ENCODE assay signal across 14 cellular contexts in the genomic region with DNA sequence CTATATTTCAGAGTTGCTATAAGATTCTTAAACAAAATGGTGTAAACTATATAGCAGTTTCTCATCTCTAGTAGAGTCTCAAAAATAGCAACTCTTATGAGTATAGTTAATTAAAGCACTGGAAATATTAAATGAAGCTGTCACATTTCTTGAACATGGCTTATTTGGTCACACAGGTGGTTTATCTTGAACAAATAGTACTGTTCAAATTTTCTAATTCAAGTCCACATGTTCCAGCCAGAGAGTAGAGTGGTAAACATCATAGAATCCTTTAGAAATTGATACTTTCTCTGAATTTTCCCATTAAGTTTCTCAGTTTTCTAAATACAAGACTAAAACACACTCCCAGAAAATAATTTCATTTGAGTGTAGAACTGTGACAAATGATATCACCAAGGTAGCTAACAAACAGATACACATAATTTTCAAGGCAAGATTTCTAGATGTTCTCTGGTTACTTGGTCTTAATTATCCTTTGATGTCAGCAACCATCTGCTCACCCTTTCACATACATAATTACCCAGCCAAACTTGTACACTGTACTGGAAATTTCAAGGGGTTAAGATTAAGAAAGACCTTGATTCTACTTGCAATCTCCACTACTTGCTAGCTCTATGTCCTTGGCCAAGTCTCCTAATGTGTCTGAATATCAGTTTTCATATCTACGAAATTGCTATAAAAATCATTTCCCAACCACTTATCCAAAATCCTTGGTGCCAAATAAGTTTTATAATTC. TPM values are rescaled to one million over a fixed set of nuclear protein-coding genes. Genes with fewer than 3 reads are reported as not detected.
DNase-seq lines count a peak whose midpoint lies in the region; ATAC-seq and TF ChIP-seq lines count a peak whose summit lies in the region.
"Had no signal": no experiment of that assay in that cellular context is flagged by ENCODE, and none has a peak within 500 bp of the region (broad histone marks: within the 10 kb centered on the region; RNA-seq: fewer than 3 reads in every experiment).

No MANE protein-coding gene starts in this region.

- peaks cover 22% of the 10 kb centered on the region for H3K4me1 ChIP-seq in body of pancreas
- H3K4me1 ChIP-seq: BLaER1 treated with 17β-estradiol and CSF1 and Interleukin-3, amounts not matched to agents 10 nM and 100 nM had no signal

- no peak overlapping the region for H3K4me3 ChIP-seq in body of pancreas
- H3K4me3 ChIP-seq: BLaER1 treated with 17β-estradiol and CSF1 and Interleukin-3, amounts not matched to agents 10 nM and 100 nM had no signal

- intact Hi-C loops in body of pancreas (cut with DNase I) = no loop called here

- TF ChIP-seq CTCF in body of pancreas (IDR thresholded peaks at IDR 0.05) = no peak

- ATAC-seq in body of pancreas = peak; percentile 63
- no peak for ATAC-seq in GM19463 (IDR thresholded peaks at IDR 0.05; ENCODE audit: unreplicated experiment)
- ATAC-seq: CD8-positive, alpha-beta T cell; HepG2 had no signal

- peak overlapping the region in 3 of 4 donors; percentile 26 to 56 (median 52) for H3K27ac ChIP-seq in body of pancreas
- H3K27ac ChIP-seq: BLaER1 treated with 17β-estradiol and CSF1 and Interleukin-3, amounts not matched to agents 10 nM and 100 nM had no signal

- 30 to 35% methylated on average over 1 of the region's 1 CpG for WGBS in body of pancreas, 2 donors

- no peak for TF ChIP-seq POLR2A in body of pancreas (IDR thresholded peaks at IDR 0.05)

- no peaks in the 10 kb centered on the region for H3K9me3 ChIP-seq in body of pancreas

- DNase-seq in NCI-H82 (lab: John Stamatoyannopoulos, UW) (peak; percentile 18), NCI-H82 treated with DMSO at 0.1 percent for 48 hours (lab: John Stamatoyannopoulos, UW; ENCODE audit: unreplicated experiment) (no peak), NCI-H2171 treated with DMSO at 0.1 percent for 48 hours (lab: John Stamatoyannopoulos, UW) (peak; percentile 64), body of pancreas (no peak), NCI-H526 (lab: John Stamatoyannopoulos, UW) (no peak), NCI-H510A (lab: John Stamatoyannopoulos, UW) (no peak)
- DNase-seq: Calu3; CD8-positive, alpha-beta T cell; GOT3; H7 had no signal

- no peaks in the 10 kb centered on the region for H3K36me3 ChIP-seq in body of pancreas (replicated peaks in 1 of 2; ENCODE audit: insufficient read depth in 1 of 2, low read depth in 2 of 2)
- H3K36me3 ChIP-seq: BLaER1 treated with 17β-estradiol and CSF1 and Interleukin-3, amounts not matched to agents 10 nM and 100 nM had no signal

- no peaks in the 10 kb centered on the region for H3K27me3 ChIP-seq in body of pancreas

RNA-seq across cellular contexts. Expression of a gene that starts 24.3 kb away (rescaled TPM):
- total RNA-seq in body of pancreas = 10 to 100 TPM; 33.2 to 43.5 TPM
- total RNA-seq: A172, HepG2 had no signal

Comparison
In these comparisons a context has a peak if more than half of its experiments do, and no peak if none do; other contexts are left out.
1. DNase-seq: peak in NCI-H82 (single experiment) and NCI-H2171 treated with DMSO at 0.1 percent for 48 hours (single experiment); none in NCI-H82 treated with DMSO at 0.1 percent for 48 hours (single experiment), body of pancreas (0 of 4), NCI-H526 (0 of 2) and NCI-H510A (single experiment).